In genomic region chr22:20964799-20965103, GRCh38 we compare ENCODE assay signal across 1 cellular context.
TF ChIP-seq lines count a peak whose summit lies in the region.

No MANE protein-coding gene starts in this region.

TF ChIP-seq in GM23338, 12 proteins besides CTCF, POLR2A, EP300 and RAD21:
- no peak for TF ChIP-seq ZNF462 (CRISPR knock-in tag; IDR thresholded peaks at IDR 0.05)
- TF ChIP-seq POLR2AphosphoS5 (IDR thresholded peaks at IDR 0.05; ENCODE audit: low read depth), result no peak
- TF ChIP-seq ETS1 (IDR thresholded peaks at IDR 0.05), result no peak
- TF ChIP-seq JUNB (IDR thresholded peaks at IDR 0.05; ENCODE audit: unreplicated experiment), result no peak
